ENCODE assay signal across 14 cellular contexts in the genomic region with DNA sequence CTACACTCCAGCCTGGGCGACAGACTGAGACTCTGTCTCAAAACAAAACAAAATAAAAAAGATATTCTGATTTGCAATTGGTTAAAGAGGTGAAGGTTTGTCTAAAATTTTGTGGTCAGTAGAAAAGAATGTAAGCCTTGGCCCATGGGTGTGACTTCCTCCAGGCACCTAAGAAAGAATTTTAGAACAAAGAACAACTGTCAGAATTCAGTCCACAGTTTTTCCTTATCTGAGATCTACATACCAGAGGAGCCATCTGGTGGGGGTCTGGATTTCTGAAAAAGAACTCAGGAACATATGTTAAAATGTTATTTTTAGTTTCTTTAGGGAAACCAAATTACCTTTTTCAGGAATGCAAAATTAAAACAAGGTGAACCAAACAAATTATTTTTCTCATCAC.
DNase-seq lines count a peak whose midpoint lies in the region; ATAC-seq, FAIRE-seq and TF ChIP-seq lines count a peak whose summit lies in the region.
"Had no signal": no experiment of that assay in that cellular context is flagged by ENCODE, and none has a peak within 500 bp of the region (broad histone marks: within the 10 kb centered on the region; RNA-seq: fewer than 3 reads in every experiment).

No MANE protein-coding gene starts in this region.

- H3K18ac ChIP-seq in IMR-90 (ENCODE audit: low read depth, low read length) (no peak overlapping the region), mesenchymal stem cell (ENCODE audit: low read depth in 1 of 2, low read length in 2 of 2) (no peak overlapping the region)

- no peak for FAIRE-seq in D721Med (lab: Jason Lieb, UNC)

- no peaks in the 10 kb centered on the region for H4K20me1 ChIP-seq in IMR-90 (ENCODE audit: insufficient read depth, low read length)

- H3K27ac ChIP-seq in IMR-90 (ENCODE audit: insufficient read depth, low read length) (no peak overlapping the region), brain microvascular endothelial cell (no peak overlapping the region), mesenchymal stem cell (ENCODE audit: low read length, poor library complexity, severe bottlenecking) (no peak overlapping the region)
- H3K27ac ChIP-seq: gastroesophageal sphincter had no signal

- no peak overlapping the region for H2AK9ac ChIP-seq in IMR-90 (replicated peaks; ENCODE audit: low read depth, low read length, poor library complexity)

- no peak overlapping the region for H3K23ac ChIP-seq in IMR-90 (ENCODE audit: low read depth, low read length)
- H3K23ac ChIP-seq in mesenchymal stem cell (ENCODE audit: low read length in 2 of 2): no peak overlapping the region

- H3K4me1 ChIP-seq in IMR-90 (ENCODE audit: control insufficient read depth, insufficient read depth, low read length) (no peaks in the 10 kb centered on the region; the same call in 1 of the 2 replicates), mesenchymal stem cell (ENCODE audit: control insufficient read depth, insufficient read depth, low read depth, low read length) (no peaks in the 10 kb centered on the region)
- H3K4me1 ChIP-seq: gastroesophageal sphincter had no signal

- TF ChIP-seq CTCF in D721Med (IDR thresholded peaks at IDR 0.05; ENCODE audit: insufficient read depth, missing control alignments) (peak; percentile 0), IMR-90 (conservative IDR thresholded peaks at IDR 0.05; ENCODE audit: low read depth, low read length) (no peak), brain microvascular endothelial cell (IDR thresholded peaks at IDR 0.05; ENCODE audit: low read depth, low read length, missing control alignments) (no peak), WTC11 (IDR thresholded peaks at IDR 0.05) (no peak)

- H3K36me3 Mint-ChIP-seq in WTC11: no peaks in the 10 kb centered on the region
- H3K36me3 Mint-ChIP-seq: immature natural killer cell had no signal

- H4K5ac ChIP-seq in IMR-90 (ENCODE audit: low read depth, low read length): no peak overlapping the region

- CTCF ChIA-PET in IMR-90 (lab: Yijun Ruan, JAX) (no interaction called here), WTC11 (lab: Charles Lee) (no interaction called here)

- H3K4me3 ChIP-seq in IMR-90 (ENCODE audit: insufficient read depth, low read depth, low read length) (no peak overlapping the region), brain microvascular endothelial cell (ENCODE audit: low read depth, low read length) (no peak overlapping the region), mesenchymal stem cell (ENCODE audit: insufficient read depth in 1 of 2, low read depth in 1 of 2, low read length in 2 of 2) (no peak overlapping the region)
- H3K4me3 ChIP-seq: gastroesophageal sphincter had no signal

- in situ Hi-C loops in IMR-90 (cut with MboI; ENCODE audit: low sequenced_read_pairs) (no loop called here), brain microvascular endothelial cell (cut with HindIII; ENCODE audit: low pct_ligation_motif_present, low sequenced_read_pairs) (no loop called here)

- H3K56ac ChIP-seq in IMR-90 (ENCODE audit: extremely low read depth, insufficient read depth, low read length): no peak overlapping the region

- no peak overlapping the region for H3K4me2 ChIP-seq in IMR-90 (ENCODE audit: low read depth, low read length)
- no peak overlapping the region for H3K4me2 ChIP-seq in mesenchymal stem cell (ENCODE audit: low read length, poor library complexity, severe bottlenecking)

- H3K4ac ChIP-seq in IMR-90 (ENCODE audit: low read depth, low read length): no peak overlapping the region
- no peak overlapping the region for H3K4ac ChIP-seq in mesenchymal stem cell (ENCODE audit: low read depth in 1 of 2, low read length in 2 of 2)

- H3K9ac ChIP-seq in IMR-90 (ENCODE audit: low read depth, low read length) (no peak overlapping the region), mesenchymal stem cell (ENCODE audit: low read length) (no peak overlapping the region)

- H3K79me1 ChIP-seq in IMR-90 (ENCODE audit: low read depth in 1 of 2, low read length in 2 of 2): no peaks in the 10 kb centered on the region
- no peaks in the 10 kb centered on the region for H3K79me1 ChIP-seq in mesenchymal stem cell (replicated peaks; ENCODE audit: low read length, poor library complexity, severe bottlenecking)

- no peak overlapping the region for H2BK5ac ChIP-seq in IMR-90 (ENCODE audit: low read depth, low read length, poor library complexity, severe bottlenecking)
- H2BK5ac ChIP-seq in mesenchymal stem cell (ENCODE audit: low read depth, low read length, poor library complexity, severe bottlenecking): no peak overlapping the region

- no peak overlapping the region for H2BK20ac ChIP-seq in IMR-90 (ENCODE audit: low read depth, low read length)

- no peak overlapping the region for H4K91ac ChIP-seq in IMR-90 (ENCODE audit: insufficient read depth, low read depth, low read length)
- H4K91ac ChIP-seq in mesenchymal stem cell (ENCODE audit: low read length): no peak overlapping the region

- no peak overlapping the region for H4K8ac ChIP-seq in IMR-90 (ENCODE audit: low read depth in 2 of 2, low read length in 2 of 2)
- H4K8ac ChIP-seq in mesenchymal stem cell (ENCODE audit: low read length): no peak overlapping the region

- TF ChIP-seq POLR2A in IMR-90 (IDR thresholded peaks at IDR 0.05; ENCODE audit: low read depth, low read length): no peak

- BruUV-seq in IMR-90 (replicated peaks; lab: Mats Ljungman, UMichigan): no TSS peak

- no peaks in the 10 kb centered on the region for H3K9me1 ChIP-seq in IMR-90 (ENCODE audit: insufficient read depth, low read length)

- H3K4me3 Mint-ChIP-seq in WTC11: no peak overlapping the region
- H3K4me3 Mint-ChIP-seq: immature natural killer cell had no signal

- peak; percentile 42; the same call in 1 of the 2 replicates for ATAC-seq in IMR-90 (ENCODE audit: low read depth)
- no peak for ATAC-seq in WTC11
- ATAC-seq: gastroesophageal sphincter had no signal

- H3K9me3 ChIP-seq in IMR-90 (ENCODE audit: control insufficient read depth, insufficient read depth, low read length) (no peaks in the 10 kb centered on the region), mesenchymal stem cell (ENCODE audit: control insufficient read depth, low read length) (no peaks in the 10 kb centered on the region)
- H3K9me3 ChIP-seq: gastroesophageal sphincter had no signal

- no peak for DNase-seq in D721Med (ENCODE audit: insufficient read length, low spot score)
- peak; percentile 38 for DNase-seq in IMR-90
- DNase-seq in brain microvascular endothelial cell: peak; percentile 18
- peak; percentile 34 for DNase-seq in mesenchymal stem cell
- no peak for DNase-seq in WTC11 (ENCODE audit: low spot score)
- DNase-seq in LoVo (ENCODE audit: low spot score): no peak
- DNase-seq in NCI-H1417 treated with DMSO at 0.1 percent for 48 hours (lab: John Stamatoyannopoulos, UW): no peak
- no peak for DNase-seq in SW480 (ENCODE audit: low spot score)
- DNase-seq: activated CD8-positive, alpha-beta memory T cell treated with anti-CD3 and anti-CD28 coated beads for 24 hours; effector memory CD4-positive, alpha-beta T cell; immature natural killer cell; NCI-H1092 treated with DMSO at 0.1 percent for 48 hours had no signal

- WGBS in IMR-90 (ENCODE audit: extremely low coverage in 2 of 2, insufficient read length in 1 of 2), 2 experiments: no CpG with 5 or more reads among the region's 1 CpG
- no CpG with 5 or more reads among the region's 1 CpG for WGBS in mesenchymal stem cell

- H3K27ac Mint-ChIP-seq in WTC11: no peak overlapping the region; the same call in 1 of the 2 replicates
- H3K27ac Mint-ChIP-seq: activated T-helper 2 cell treated with anti-CD3 and anti-CD28 coated beads, Interferon-gamma antibody, Interleukin-2, Interleukin-4, amounts not matched to agents 10 μg/mL and 5 μg/mL and 100 μg/mL, durations not matched to agents 14 hours and 24 hours and 36 hours; immature natural killer cell had no signal

- no peak for TF ChIP-seq RAD21 in IMR-90 (IDR thresholded peaks at IDR 0.05; ENCODE audit: low read length)

- no peak overlapping the region for H2BK15ac ChIP-seq in IMR-90 (ENCODE audit: low read depth, low read length)
- H2BK15ac ChIP-seq in mesenchymal stem cell (ENCODE audit: low read depth, poor library complexity, severe bottlenecking): no peak overlapping the region

- H3K14ac ChIP-seq in IMR-90 (replicated peaks; ENCODE audit: low read depth, low read length) (no peak overlapping the region), mesenchymal stem cell (ENCODE audit: low read length in 2 of 2) (no peak overlapping the region)

- H2BK120ac ChIP-seq in IMR-90 (ENCODE audit: low read depth, low read length): no peak overlapping the region
- no peak overlapping the region for H2BK120ac ChIP-seq in mesenchymal stem cell (ENCODE audit: low read depth, low read length)

- no peaks in the 10 kb centered on the region for H3K36me3 ChIP-seq in IMR-90 (ENCODE audit: control insufficient read depth, insufficient read depth, low read length)
- H3K36me3 ChIP-seq in brain microvascular endothelial cell (replicated peaks): no peaks in the 10 kb centered on the region
- H3K36me3 ChIP-seq in mesenchymal stem cell (ENCODE audit: control insufficient read depth in 1 of 2, insufficient read depth in 2 of 2, low read depth in 1 of 2, low read length in 2 of 2): no peaks in the 10 kb centered on the region
- H3K36me3 ChIP-seq: gastroesophageal sphincter had no signal

- H2AK5ac ChIP-seq in IMR-90 (ENCODE audit: low read depth, low read length) (no peak overlapping the region), mesenchymal stem cell (ENCODE audit: low read length, severe bottlenecking) (no peak overlapping the region)

- H2AFZ ChIP-seq in IMR-90 (replicated peaks; ENCODE audit: low read length, poor library complexity): no peak overlapping the region
- no peak overlapping the region for H2AFZ ChIP-seq in mesenchymal stem cell (ENCODE audit: low read depth, low read length)

- intact Hi-C loops in IMR-90 (cut with micrococcal nuclease): no loop called here

- no peaks in the 10 kb centered on the region for H3K27me3 Mint-ChIP-seq in WTC11 (ENCODE audit: low read depth)

- H3K4me1 Mint-ChIP-seq in WTC11: no peaks in the 10 kb centered on the region
- H3K4me1 Mint-ChIP-seq: immature natural killer cell had no signal

- POLR2A ChIA-PET in IMR-90 (lab: Charles Lee; ENCODE audit: unreplicated experiment) (no interaction called here), WTC11 (lab: Charles Lee) (no interaction called here)

- no peaks in the 10 kb centered on the region; the same call in 1 of the 2 replicates for H3K9me3 Mint-ChIP-seq in WTC11
- H3K9me3 Mint-ChIP-seq: activated T-helper 2 cell treated with anti-CD3 and anti-CD28 coated beads, Interferon-gamma antibody, Interleukin-2, Interleukin-4, amounts not matched to agents 10 μg/mL and 5 μg/mL and 100 μg/mL, durations not matched to agents 14 hours and 24 hours and 36 hours had no signal

- H2BK12ac ChIP-seq in mesenchymal stem cell (ENCODE audit: low read length in 2 of 2): no peak overlapping the region

- H3K27me3 ChIP-seq in IMR-90 (ENCODE audit: control insufficient read depth, insufficient read depth, low read length) (no peaks in the 10 kb centered on the region), brain microvascular endothelial cell (replicated peaks) (no peaks in the 10 kb centered on the region), mesenchymal stem cell (ENCODE audit: control insufficient read depth in 1 of 2, insufficient read depth in 1 of 2, low read length in 2 of 2) (no peaks in the 10 kb centered on the region)
- H3K27me3 ChIP-seq: gastroesophageal sphincter had no signal

- dilution Hi-C loops in IMR-90 (cut with HindIII; ENCODE audit: low sequenced_read_pairs, unreplicated experiment): no loop called here

Comparison
In these comparisons a context has a peak if more than half of its experiments do, and no peak if none do; other contexts are left out.
1. DNase-seq: peak in IMR-90 (single experiment), brain microvascular endothelial cell (single experiment) and mesenchymal stem cell (single experiment); none in D721Med (single experiment), WTC11 (single experiment), LoVo (single experiment), NCI-H1417 treated with DMSO at 0.1 percent for 48 hours (single experiment) and SW480 (single experiment).